ENCODE assay signal across 25 cellular contexts in the genomic region with DNA sequence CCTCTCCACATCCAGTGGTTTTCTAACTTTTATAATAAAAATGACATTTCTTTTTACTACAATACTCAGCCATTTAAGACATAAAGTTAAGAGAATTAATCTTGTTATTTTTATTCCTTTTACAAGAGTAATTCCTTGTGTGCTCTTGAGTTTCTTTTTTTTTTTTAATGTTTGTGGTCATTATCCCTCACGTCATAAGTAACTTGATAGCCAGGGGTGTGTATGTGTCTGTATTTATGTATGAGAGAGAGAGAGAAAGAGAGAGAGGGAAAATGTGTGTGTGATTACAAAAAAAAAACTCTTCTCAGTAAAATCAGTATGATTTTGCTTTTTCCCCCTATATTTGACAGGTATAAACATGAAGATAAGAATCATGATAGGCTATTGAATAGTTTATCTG. TPM values are rescaled to one million over a fixed set of nuclear protein-coding genes. Genes with fewer than 3 reads are reported as not detected.
"Had no signal": no experiment of that assay in that cellular context is flagged by ENCODE, and none has a peak within 500 bp of the region (broad histone marks: within the 10 kb centered on the region; RNA-seq: fewer than 3 reads in every experiment).

No MANE protein-coding gene starts in this region.

- H3K36me3 ChIP-seq: brain microvascular endothelial cell, colonic mucosa, lower lobe of right lung, right lobe of liver, stomach had no signal

- H3K4me3 ChIP-seq: colonic mucosa, lower lobe of right lung, right lobe of liver, smooth muscle cell, stomach, testis had no signal

- H3K27ac ChIP-seq: brain microvascular endothelial cell, colonic mucosa, foreskin keratinocyte, lower lobe of right lung, parathyroid adenoma, right lobe of liver, stomach, testis had no signal

- DNase-seq: activated CD4-positive, alpha-beta T cell treated with anti-CD3 and anti-CD28 coated beads, Interleukin-2, amount 50 U/mL, for 1 hour; activated CD4-positive, CD25-positive, alpha-beta regulatory T cell treated with anti-CD3 and anti-CD28 coated beads, Interleukin-2, amount 50 U/mL, for 72 hours; activated CD8-positive, alpha-beta memory T cell treated with anti-CD3 and anti-CD28 coated beads, Interleukin-2, amount 50 U/mL, for 4 hours; activated effector memory CD4-positive, alpha-beta T cell treated with Interleukin-2 at 50 U/mL for 16 hours; activated naive CD4-positive, alpha-beta T cell treated with anti-CD3 and anti-CD28 coated beads, Interleukin-2, amount 50 U/mL, for 16 hours; activated T-cell treated with anti-CD3 and anti-CD28 coated beads, Interleukin-2, amount 50 U/mL, for 4 hours; aorta; brain microvascular endothelial cell; colonic mucosa; endodermal cell; foreskin keratinocyte; glutamatergic neuron; hippocampal formation; islet precursor cell; left colon; lower lobe of right lung; right lobe of liver; stimulated activated CD4-positive, alpha-beta T cell treated with anti-CD3 and anti-CD28 coated beads, Interleukin-4, amount 100 ng/mL, for 1 hour; stomach; T1000; testis had no signal

- H3K4me1 ChIP-seq: colonic mucosa, foreskin keratinocyte, lower lobe of right lung, parathyroid adenoma, right lobe of liver, stomach, testis had no signal

- ATAC-seq: activated T-cell treated with anti-CD3 and anti-CD28 coated beads, Interleukin-2, amount 50 U/mL, for 4 hours; foreskin keratinocyte; left colon; lower lobe of right lung; right lobe of liver had no signal

- H3K27me3 ChIP-seq: brain microvascular endothelial cell, colonic mucosa, foreskin keratinocyte, right lobe of liver, stomach, testis had no signal

- H3K9me3 ChIP-seq: colonic mucosa, lower lobe of right lung, right lobe of liver, testis had no signal

RNA-seq across cellular contexts. Expression of a gene that starts 35.1 kb away (rescaled TPM):
- total RNA-seq: activated T-cell treated with anti-CD3 and anti-CD28 coated beads, Interleukin-2, amount 50 U/mL, for 4 hours; endodermal cell; epithelial cell of proximal tubule; fibroblast of lung; foreskin keratinocyte; smooth muscle cell had no signal
